13 cellular contexts compared by ENCODE assay signal in genomic region chr12:80553316-80553715, GRCh38.
DNase-seq lines count a peak whose midpoint lies in the region; ATAC-seq and TF ChIP-seq lines count a peak whose summit lies in the region.
"Had no signal": no experiment of that assay in that cellular context is flagged by ENCODE, and none has a peak within 500 bp of the region (broad histone marks: within the 10 kb centered on the region; RNA-seq: fewer than 3 reads in every experiment).

No MANE protein-coding gene starts in this region.

- H4K20me1 ChIP-seq in OCI-LY7 (ENCODE audit: insufficient read depth, low read length): no peaks in the 10 kb centered on the region

- BruUV-seq in MCF 10A (replicated peaks; lab: Mats Ljungman, UMichigan): no TSS peak
- BruUV-seq in OCI-LY7 (replicated peaks; lab: Mats Ljungman, UMichigan): no TSS peak

- H3K9me3 ChIP-seq in breast epithelium (no peaks in the 10 kb centered on the region), gastroesophageal sphincter (no peaks in the 10 kb centered on the region), OCI-LY7 (ENCODE audit: low read length) (no peaks in the 10 kb centered on the region)

- intact Hi-C loops in MCF 10A (cut with micrococcal nuclease): loop anchor here (5.0 kb wide), 1 partner anchor 44 kb away; no protein-coding TSS in a partner anchor
- intact Hi-C loops in breast epithelium (cut with DNase I; ENCODE audit: low total_unique reads): no loop called here
- intact Hi-C loops in activated T-helper 2 cell treated with anti-CD3 and anti-CD28 coated beads, Interferon-gamma antibody, Interleukin-2, Interleukin-4, amounts not matched to agents 10 μg/mL and 5 μg/mL and 100 μg/mL, durations not matched to agents 14 hours and 24 hours and 36 hours (cut with micrococcal nuclease): no loop called here
- intact Hi-C loops in OCI-LY7 (cut with micrococcal nuclease; ENCODE audit: unreplicated experiment): no loop called here

- TF ChIP-seq CTCF in MCF 10A (IDR thresholded peaks at IDR 0.05; ENCODE audit: unreplicated experiment) (no peak), breast epithelium (IDR thresholded peaks at IDR 0.05) (no peak), gastroesophageal sphincter (IDR thresholded peaks at IDR 0.05) (no peak), OCI-LY7 (conservative IDR thresholded peaks at IDR 0.05; ENCODE audit: low read length) (no peak)

- DNase-seq in MCF 10A (ENCODE audit: unreplicated experiment): peak; percentile 64
- no peak for DNase-seq in breast epithelium (ENCODE audit: low spot score in 2 of 2)
- DNase-seq in amniotic epithelial cell (ENCODE audit: low read depth): peak; percentile 82
- DNase-seq in activated T-helper 2 cell treated with anti-CD3 and anti-CD28 coated beads, Interferon-gamma antibody, Interleukin-2, Interleukin-4, amounts not matched to agents 10 μg/mL and 5 μg/mL and 100 μg/mL, durations not matched to agents 14 hours and 24 hours and 36 hours (ENCODE audit: low spot score): no peak
- no peak for DNase-seq in DMS153 treated with DMSO at 0.1 percent for 48 hours (lab: John Stamatoyannopoulos, UW; ENCODE audit: unreplicated experiment)
- DNase-seq in OCI-LY7 (ENCODE audit: low spot score): no peak
- no peak for DNase-seq in activated naive CD4-positive, alpha-beta T cell treated with anti-CD3 and anti-CD28 coated beads, Interleukin-2, amount 50 U/mL, for 72 hours (ENCODE audit: low spot score in 2 of 2)
- DNase-seq: activated CD4-positive, alpha-beta T cell treated with anti-CD3 and anti-CD28 coated beads, Interleukin-2, amount 10 ng/mL, durations not matched to agents 24 days and 14 days; AML-193; NCI-H187 treated with DMSO at 0.1 percent for 48 hours; SHP77 treated with DMSO at 0.1 percent for 48 hours had no signal

- no peak overlapping the region for H3K4me3 Mint-ChIP-seq in MCF 10A (ENCODE audit: unreplicated experiment)
- H3K4me3 Mint-ChIP-seq in activated T-helper 2 cell treated with anti-CD3 and anti-CD28 coated beads, Interferon-gamma antibody, Interleukin-2, Interleukin-4, amounts not matched to agents 10 μg/mL and 5 μg/mL and 100 μg/mL, durations not matched to agents 14 hours and 24 hours and 36 hours (ENCODE audit: low read depth): no peak overlapping the region
- H3K4me3 Mint-ChIP-seq: activated CD4-positive, alpha-beta T cell treated with anti-CD3 and anti-CD28 coated beads, Interleukin-2, amount 10 ng/mL, durations not matched to agents 24 days and 14 days; activated naive CD8-positive, alpha-beta T cell had no signal

- 8 to 12% methylated on average over 3 of the region's 3 CpGs for WGBS in gastroesophageal sphincter (ENCODE audit: low coverage in 1 of 2), 2 donors

- peaks cover 7% of the 10 kb centered on the region for H3K4me1 Mint-ChIP-seq in MCF 10A (ENCODE audit: insufficient read depth, unreplicated experiment)
- no peaks in the 10 kb centered on the region for H3K4me1 Mint-ChIP-seq in activated T-helper 2 cell treated with anti-CD3 and anti-CD28 coated beads, Interferon-gamma antibody, Interleukin-2, Interleukin-4, amounts not matched to agents 10 μg/mL and 5 μg/mL and 100 μg/mL, durations not matched to agents 14 hours and 24 hours and 36 hours (ENCODE audit: low read depth)
- H3K4me1 Mint-ChIP-seq: activated CD4-positive, alpha-beta T cell treated with anti-CD3 and anti-CD28 coated beads, Interleukin-2, amount 10 ng/mL, durations not matched to agents 24 days and 14 days had no signal

- TF ChIP-seq EP300 in gastroesophageal sphincter (IDR thresholded peaks at IDR 0.05): no peak

- H3K27ac ChIP-seq in breast epithelium: no peak overlapping the region
- peak overlapping the region in 3 of 4 donors; percentile 31 to 49 (median 39) for H3K27ac ChIP-seq in gastroesophageal sphincter
- no peak overlapping the region for H3K27ac ChIP-seq in OCI-LY7 (ENCODE audit: low read depth, low read length, poor library complexity, severe bottlenecking)

- H3K4me2 ChIP-seq in OCI-LY7 (ENCODE audit: low read length): no peak overlapping the region

- no peak overlapping the region for H2AFZ ChIP-seq in OCI-LY7 (ENCODE audit: low read length)

- H3K9me3 Mint-ChIP-seq in MCF 10A (ENCODE audit: unreplicated experiment): no peaks in the 10 kb centered on the region
- no peaks in the 10 kb centered on the region for H3K9me3 Mint-ChIP-seq in activated T-helper 2 cell treated with anti-CD3 and anti-CD28 coated beads, Interferon-gamma antibody, Interleukin-2, Interleukin-4, amounts not matched to agents 10 μg/mL and 5 μg/mL and 100 μg/mL, durations not matched to agents 14 hours and 24 hours and 36 hours
- H3K9me3 Mint-ChIP-seq in activated naive CD4-positive, alpha-beta T cell treated with anti-CD3 and anti-CD28 coated beads, Interleukin-2, amount 50 U/mL, for 72 hours: peaks cover 0 to 5% of the 10 kb centered on the region in 2 donors
- H3K9me3 Mint-ChIP-seq: activated CD4-positive, alpha-beta T cell treated with anti-CD3 and anti-CD28 coated beads, Interleukin-2, amount 10 ng/mL, durations not matched to agents 24 days and 14 days had no signal

- H3K27me3 ChIP-seq in breast epithelium (no peaks in the 10 kb centered on the region), gastroesophageal sphincter (no peaks in the 10 kb centered on the region)

- no peaks in the 10 kb centered on the region for H3K4me1 ChIP-seq in breast epithelium
- H3K4me1 ChIP-seq in gastroesophageal sphincter: peaks cover 0 to 17% (median 3%) of the 10 kb centered on the region in 3 donors
- no peaks in the 10 kb centered on the region for H3K4me1 ChIP-seq in OCI-LY7 (ENCODE audit: insufficient read depth, low read length, poor library complexity, severe bottlenecking)

- no peak for TF ChIP-seq POLR2A in breast epithelium (IDR thresholded peaks at IDR 0.05)
- no peak for TF ChIP-seq POLR2A in gastroesophageal sphincter (IDR thresholded peaks at IDR 0.05)

- H3K36me3 ChIP-seq in breast epithelium (no peaks in the 10 kb centered on the region), gastroesophageal sphincter (no peaks in the 10 kb centered on the region), OCI-LY7 (ENCODE audit: insufficient read depth, low read length) (no peaks in the 10 kb centered on the region)

- no peaks in the 10 kb centered on the region for H3K36me3 Mint-ChIP-seq in MCF 10A (ENCODE audit: insufficient read depth, unreplicated experiment)
- no peaks in the 10 kb centered on the region for H3K36me3 Mint-ChIP-seq in activated T-helper 2 cell treated with anti-CD3 and anti-CD28 coated beads, Interferon-gamma antibody, Interleukin-2, Interleukin-4, amounts not matched to agents 10 μg/mL and 5 μg/mL and 100 μg/mL, durations not matched to agents 14 hours and 24 hours and 36 hours (ENCODE audit: low read depth)
- H3K36me3 Mint-ChIP-seq in activated naive CD4-positive, alpha-beta T cell treated with anti-CD3 and anti-CD28 coated beads, Interleukin-2, amount 50 U/mL, for 72 hours: no peaks in the 10 kb centered on the region
- H3K36me3 Mint-ChIP-seq: activated naive CD8-positive, alpha-beta T cell had no signal

- ATAC-seq in gastroesophageal sphincter: no peak
- no peak for ATAC-seq in activated naive CD4-positive, alpha-beta T cell treated with anti-CD3 and anti-CD28 coated beads, Interleukin-2, amount 50 U/mL, for 72 hours

- H3K79me2 ChIP-seq in OCI-LY7 (ENCODE audit: insufficient read depth, low read depth, low read length): no peaks in the 10 kb centered on the region

- no peaks in the 10 kb centered on the region for H3K27me3 Mint-ChIP-seq in MCF 10A (ENCODE audit: insufficient read depth, unreplicated experiment)
- H3K27me3 Mint-ChIP-seq in activated T-helper 2 cell treated with anti-CD3 and anti-CD28 coated beads, Interferon-gamma antibody, Interleukin-2, Interleukin-4, amounts not matched to agents 10 μg/mL and 5 μg/mL and 100 μg/mL, durations not matched to agents 14 hours and 24 hours and 36 hours (ENCODE audit: low read depth): no peaks in the 10 kb centered on the region
- H3K27me3 Mint-ChIP-seq: activated CD4-positive, alpha-beta T cell treated with anti-CD3 and anti-CD28 coated beads, Interleukin-2, amount 10 ng/mL, durations not matched to agents 24 days and 14 days; activated naive CD8-positive, alpha-beta T cell had no signal

- POLR2A ChIA-PET in MCF 10A (lab: Yijun Ruan, JAX) (interaction anchor here (1.0 kb wide), 1 partner anchor 12 kb away, joined by 3 read pairs; no protein-coding TSS in a partner anchor), OCI-LY7 (lab: Charles Lee) (interaction anchor here (0.6 kb wide), 1 partner anchor 390 kb away, joined by 7 read pairs; no protein-coding TSS in a partner anchor)

- peak overlapping the region; percentile 33 for H3K27ac Mint-ChIP-seq in MCF 10A (ENCODE audit: low read depth, unreplicated experiment)
- H3K27ac Mint-ChIP-seq in activated T-helper 2 cell treated with anti-CD3 and anti-CD28 coated beads, Interferon-gamma antibody, Interleukin-2, Interleukin-4, amounts not matched to agents 10 μg/mL and 5 μg/mL and 100 μg/mL, durations not matched to agents 14 hours and 24 hours and 36 hours: no peak overlapping the region
- H3K27ac Mint-ChIP-seq in activated naive CD4-positive, alpha-beta T cell treated with anti-CD3 and anti-CD28 coated beads, Interleukin-2, amount 50 U/mL, for 72 hours: no peak overlapping the region
- H3K27ac Mint-ChIP-seq: activated CD4-positive, alpha-beta T cell treated with anti-CD3 and anti-CD28 coated beads, Interleukin-2, amount 10 ng/mL, durations not matched to agents 24 days and 14 days; activated naive CD8-positive, alpha-beta T cell had no signal

- no peaks in the 10 kb centered on the region for H3K9me2 ChIP-seq in OCI-LY7 (ENCODE audit: insufficient read depth, low read length)

- H3K4me3 ChIP-seq in breast epithelium: no peak overlapping the region
- no peak overlapping the region for H3K4me3 ChIP-seq in gastroesophageal sphincter
- H3K4me3 ChIP-seq in OCI-LY7 (ENCODE audit: low read depth, low read length, poor library complexity, severe bottlenecking): no peak overlapping the region

- CTCF ChIA-PET in MCF 10A (lab: Yijun Ruan, JAX): interaction anchor here (1.3 kb wide), 1 partner anchor 45 kb away, joined by 3 read pairs; no protein-coding TSS in a partner anchor
- CTCF ChIA-PET in OCI-LY7 (lab: Charles Lee; ENCODE audit: unreplicated experiment): no interaction called here

Comparison
In these comparisons a context has a peak if more than half of its experiments do, and no peak if none do; other contexts are left out.
1. DNase-seq: peak in MCF 10A (single experiment) and amniotic epithelial cell (single experiment); none in breast epithelium (0 of 2), activated T-helper 2 cell treated with anti-CD3 and anti-CD28 coated beads, Interferon-gamma antibody, Interleukin-2, Interleukin-4, amounts not matched to agents 10 μg/mL and 5 μg/mL and 100 μg/mL, durations not matched to agents 14 hours and 24 hours and 36 hours (single experiment), DMS153 treated with DMSO at 0.1 percent for 48 hours (single experiment), OCI-LY7 (single experiment) and activated naive CD4-positive, alpha-beta T cell treated with anti-CD3 and anti-CD28 coated beads, Interleukin-2, amount 50 U/mL, for 72 hours (0 of 2).
2. H3K27ac ChIP-seq: peak in gastroesophageal sphincter (3 of 4); none in breast epithelium (0 of 2) and OCI-LY7 (single experiment).